Comparison of ENCODE assay signal across 20 cellular contexts in genomic region chr2:207227749-207228145, GRCh38.
DNase-seq lines count a peak whose midpoint lies in the region; ATAC-seq and TF ChIP-seq lines count a peak whose summit lies in the region.
"Had no signal": no experiment of that assay in that cellular context is flagged by ENCODE, and none has a peak within 500 bp of the region (broad histone marks: within the 10 kb centered on the region; RNA-seq: fewer than 3 reads in every experiment).

No MANE protein-coding gene starts in this region.

- H3K27ac ChIP-seq in right atrium auricular region (peak overlapping the region; percentile 44 to 46), left lung (peak overlapping the region; percentile 35 to 69), sigmoid colon (peak overlapping the region; percentile 68 to 84 (median 74)), hepatocyte (no peak overlapping the region)
- H3K27ac ChIP-seq: A549; BLaER1 treated with 17β-estradiol and CSF1 and Interleukin-3, amounts not matched to agents 10 nM and 100 nM; cardiac muscle cell; WERI-Rb-1 had no signal

- no peak overlapping the region for H2AFZ ChIP-seq in hepatocyte

- H3K9me2 ChIP-seq in hepatocyte (replicated peaks; ENCODE audit: insufficient read depth), result no peaks in the 10 kb centered on the region

- DNase-seq in right atrium auricular region (ENCODE audit: low spot score) (no peak), Right ventricle myocardium inferior (ENCODE audit: missing footprints) (no peak), left lung (no peak), sigmoid colon (no peak), iPS-NIHi7 (ENCODE audit: extremely low spot score) (no peak), hepatocyte (ENCODE audit: low spot score) (no peak), DMS79 (lab: John Stamatoyannopoulos, UW) (no peak)
- DNase-seq in activated CD8-positive, alpha-beta memory T cell treated with anti-CD3 and anti-CD28 coated beads for 24 hours, result no peak
- DNase-seq: activated naive CD8-positive, alpha-beta T cell treated with anti-CD3 and anti-CD28 coated beads for 36 hours; GF-D8; Kasumi-1; NCI-H1092; NCI-H524 treated with DMSO at 0.1 percent for 48 hours; T-helper 17 cell; WERI-Rb-1 had no signal

- H3K27me3 ChIP-seq in right atrium auricular region (no peaks in the 10 kb centered on the region), left lung (no peaks in the 10 kb centered on the region), sigmoid colon (no peaks in the 10 kb centered on the region), hepatocyte (no peaks in the 10 kb centered on the region)
- H3K27me3 ChIP-seq: BLaER1 treated with 17β-estradiol and CSF1 and Interleukin-3, amounts not matched to agents 10 nM and 100 nM; cardiac muscle cell had no signal

- no peak for TF ChIP-seq POLR2A in sigmoid colon (IDR thresholded peaks at IDR 0.05)

- no peaks in the 10 kb centered on the region for H3K79me2 ChIP-seq in hepatocyte

- 81 to 92% methylated on average over 3 of the region's 3 CpGs for WGBS in sigmoid colon, 2 donors
- 77% methylated on average over 3 of the region's 3 CpGs for WGBS in hepatocyte (ENCODE audit: low lambda C conversion rate, missing lambda C conversion rate)

- no peaks in the 10 kb centered on the region for H4K20me1 ChIP-seq in hepatocyte (ENCODE audit: insufficient read depth, poor library complexity, severe bottlenecking)
- H4K20me1 ChIP-seq: BLaER1 treated with 17β-estradiol and CSF1 and Interleukin-3, amounts not matched to agents 10 nM and 100 nM had no signal

- H3K4me3 ChIP-seq in right atrium auricular region, result peak overlapping the region; percentile 3 to 30
- no peak overlapping the region for H3K4me3 ChIP-seq in left lung
- H3K4me3 ChIP-seq in sigmoid colon, result peak overlapping the region in 2 of 4 donors; percentile 11 to 22
- no peak overlapping the region for H3K4me3 ChIP-seq in hepatocyte
- H3K4me3 ChIP-seq: A549; BLaER1 treated with 17β-estradiol and CSF1 and Interleukin-3, amounts not matched to agents 10 nM and 100 nM; cardiac muscle cell; GM12878; HAP-1 had no signal

- no peaks in the 10 kb centered on the region for H3K9me3 ChIP-seq in right atrium auricular region
- H3K9me3 ChIP-seq in left lung, result no peaks in the 10 kb centered on the region
- H3K9me3 ChIP-seq in sigmoid colon, result no peaks in the 10 kb centered on the region
- no peaks in the 10 kb centered on the region for H3K9me3 ChIP-seq in hepatocyte (ENCODE audit: low read depth)
- H3K9me3 ChIP-seq: A549, HAP-1 had no signal

- no peak overlapping the region for H3K4me2 ChIP-seq in hepatocyte
- H3K4me2 ChIP-seq: A549 had no signal

- H3K4me1 ChIP-seq in right atrium auricular region (peaks cover 0 to 64% of the 10 kb centered on the region in 2 donors), left lung (peaks cover 6 to 62% of the 10 kb centered on the region in 2 donors), sigmoid colon (peaks cover 0 to 48% (median 30%) of the 10 kb centered on the region in 4 donors), hepatocyte (ENCODE audit: insufficient read depth) (no peaks in the 10 kb centered on the region)
- H3K4me1 ChIP-seq: HAP-1 had no signal

- TF ChIP-seq CTCF in right atrium auricular region (IDR thresholded peaks at IDR 0.05) (no peak), left lung (IDR thresholded peaks at IDR 0.05) (no peak), sigmoid colon (IDR thresholded peaks at IDR 0.05) (no peak), hepatocyte (IDR thresholded peaks at IDR 0.05; ENCODE audit: poor library complexity) (no peak)

- no peaks in the 10 kb centered on the region for H3K36me3 ChIP-seq in right atrium auricular region
- no peaks in the 10 kb centered on the region for H3K36me3 ChIP-seq in left lung
- H3K36me3 ChIP-seq in sigmoid colon, result no peaks in the 10 kb centered on the region
- H3K36me3 ChIP-seq in hepatocyte (replicated peaks; ENCODE audit: insufficient read depth, low read depth), result no peaks in the 10 kb centered on the region
- H3K36me3 ChIP-seq: BLaER1 treated with 17β-estradiol and CSF1 and Interleukin-3, amounts not matched to agents 10 nM and 100 nM; cardiac muscle cell; HAP-1; WERI-Rb-1 had no signal

- intact Hi-C loops in Right ventricle myocardium inferior (cut with DNase I) (loop anchor here (2.0 to 5.0 kb wide), 2 partner anchors 61 to 245 kb away; no protein-coding TSS in a partner anchor), left lung (cut with DNase I) (no loop called here), sigmoid colon (cut with DNase I) (loop anchor here (2.0 to 10.0 kb wide), 3 partner anchors 31 to 143 kb away; no protein-coding TSS in a partner anchor)

- ATAC-seq in Right ventricle myocardium inferior (no peak), left lung (no peak)
- ATAC-seq: A549, GM12878, T-helper 17 cell had no signal

- no peak for TF ChIP-seq EP300 in sigmoid colon (IDR thresholded peaks at IDR 0.05)

Comparison
In these comparisons a context has a peak if more than half of its experiments do, and no peak if none do; other contexts are left out.
1. H3K4me3 ChIP-seq: peak in right atrium auricular region (2 of 2); none in left lung (0 of 2) and hepatocyte (single experiment).
2. intact Hi-C loops: an anchor here in Right ventricle myocardium inferior (2.0 to 5.0 kb wide) and sigmoid colon (2.0 to 10.0 kb wide); none called in left lung.